24 cellular contexts compared by ENCODE assay signal in the genomic region with DNA sequence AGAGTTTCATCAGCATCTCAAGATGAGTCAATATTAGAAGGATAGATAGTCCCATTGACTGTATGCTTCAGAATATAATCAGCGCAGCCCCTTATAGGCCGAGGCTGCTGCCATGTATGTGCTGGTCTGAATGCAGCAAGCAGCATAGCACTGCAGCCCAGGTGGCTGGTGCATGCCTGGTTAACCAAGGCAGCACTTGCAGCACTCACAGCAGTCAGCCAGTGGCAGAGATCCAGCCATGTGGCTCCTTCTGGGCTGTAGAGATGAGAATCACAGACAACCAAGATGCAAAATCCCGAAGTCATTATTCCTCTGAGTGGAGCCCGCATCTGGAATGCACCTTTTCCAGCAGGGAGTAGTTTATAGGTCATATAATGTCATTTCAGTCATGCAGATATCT.
DNase-seq lines count a peak whose midpoint lies in the region; ATAC-seq and TF ChIP-seq lines count a peak whose summit lies in the region.
"Had no signal": no experiment of that assay in that cellular context is flagged by ENCODE, and none has a peak within 500 bp of the region (broad histone marks: within the 10 kb centered on the region; RNA-seq: fewer than 3 reads in every experiment).

No MANE protein-coding gene starts in this region.

- CTCF ChIA-PET in RWPE1 (lab: Yijun Ruan, JAX) = no interaction called here

- DNase-seq in Right ventricle myocardium superior = no peak
- no peak for DNase-seq in cardiac septum (ENCODE audit: low spot score)
- DNase-seq in RWPE1 (ENCODE audit: low spot score) = no peak
- peak; percentile 38 for DNase-seq in fibroblast of mammary gland (ENCODE audit: low read depth)
- DNase-seq in vagina (ENCODE audit: extremely low spot score in 2 of 2) = no peak
- no peak for DNase-seq in ACHN
- no peak for DNase-seq in activated T-cell treated with anti-CD3 and anti-CD28 coated beads, Interleukin-2, amount 50 U/mL, for 24 hours
- DNase-seq: 8988T; activated CD4-positive, alpha-beta T cell treated with anti-CD3 and anti-CD28 coated beads, Interleukin-2, amount 50 U/mL, for 4 hours; activated gamma-delta T cell treated with Interleukin-2 at 50 U/mL for 16 hours; amniotic stem cell; effector memory CD4-positive, alpha-beta T cell; esophagus squamous epithelium; mammary epithelial cell; MV-4-11; naive B cell; NCI-H2029; stimulated activated CD4-positive, alpha-beta T cell treated with anti-CD3 and anti-CD28 coated beads, Interleukin-2, amount 100 ng/mL, for 24 hours; T-helper 1 cell; upper lobe of left lung had no signal

- peaks cover 13% of the 10 kb centered on the region for H3K4me1 Mint-ChIP-seq in activated T-cell treated with anti-CD3 and anti-CD28 coated beads, Interleukin-2, amount 50 U/mL, for 24 hours (ENCODE audit: low read depth)

- no peak for TF ChIP-seq CTCF in RWPE1 (conservative IDR thresholded peaks at IDR 0.05; ENCODE audit: low read depth)
- no peak for TF ChIP-seq CTCF in fibroblast of mammary gland (conservative IDR thresholded peaks at IDR 0.05; ENCODE audit: control insufficient read depth, insufficient read depth, low read depth, low read length)
- TF ChIP-seq CTCF in vagina (IDR thresholded peaks at IDR 0.05) = no peak

- TF ChIP-seq POLR2A in vagina (IDR thresholded peaks at IDR 0.05) = no peak

- POLR2A ChIA-PET in RWPE1 (lab: Yijun Ruan, JAX; ENCODE audit: low non-redundant PET) = no interaction called here

- intact Hi-C loops in Right ventricle myocardium superior (cut with DNase I) (no loop called here), cardiac septum (cut with DNase I) (no loop called here), vagina (cut with DNase I) (no loop called here)

- no peaks in the 10 kb centered on the region for H3K36me3 ChIP-seq in vagina
- H3K36me3 ChIP-seq: esophagus squamous epithelium, upper lobe of left lung had no signal

- peak overlapping the region; percentile 56 for H3K27ac ChIP-seq in RWPE1
- peak overlapping the region; percentile 16 for H3K27ac ChIP-seq in vagina
- H3K27ac ChIP-seq: esophagus squamous epithelium, parathyroid adenoma, upper lobe of left lung had no signal

- in situ Hi-C loops in ACHN (cut with HindIII; ENCODE audit: low pct_ligation_motif_present, low pct_unique_long_range_greater_than_20kb, low sequenced_read_pairs) = no loop called here

- no peaks in the 10 kb centered on the region for H3K27me3 ChIP-seq in vagina
- H3K27me3 ChIP-seq: esophagus squamous epithelium, upper lobe of left lung had no signal

- H3K27me3 Mint-ChIP-seq in activated T-cell treated with anti-CD3 and anti-CD28 coated beads, Interleukin-2, amount 50 U/mL, for 24 hours = no peaks in the 10 kb centered on the region
- H3K27me3 Mint-ChIP-seq: central memory CD8-positive, alpha-beta T cell; naive B cell; stimulated activated naive CD8-positive, alpha-beta T cell treated with anti-CD3 and anti-CD28 coated beads, Interleukin-15, Interleukin-2, amounts not matched to agents 100 ng/mL and 50 ng/mL, for 24 hours had no signal

- H3K4me3 ChIP-seq in fibroblast of mammary gland (ENCODE audit: control insufficient read depth, low read depth, low read length) = no peak overlapping the region
- H3K4me3 ChIP-seq in vagina = no peak overlapping the region
- H3K4me3 ChIP-seq: esophagus squamous epithelium, upper lobe of left lung had no signal

- peak; percentile 47 for ATAC-seq in Right ventricle myocardium superior (ENCODE audit: poor library complexity)
- ATAC-seq in HG02763 (IDR thresholded peaks at IDR 0.05; ENCODE audit: unreplicated experiment) = no peak

- H3K36me3 Mint-ChIP-seq in activated T-cell treated with anti-CD3 and anti-CD28 coated beads, Interleukin-2, amount 50 U/mL, for 24 hours (ENCODE audit: low read depth) = peaks cover 7% of the 10 kb centered on the region

- H3K9me3 Mint-ChIP-seq in activated T-cell treated with anti-CD3 and anti-CD28 coated beads, Interleukin-2, amount 50 U/mL, for 24 hours = peaks cover 16% of the 10 kb centered on the region
- H3K9me3 Mint-ChIP-seq: central memory CD8-positive, alpha-beta T cell had no signal

- H3K4me3 Mint-ChIP-seq in activated T-cell treated with anti-CD3 and anti-CD28 coated beads, Interleukin-2, amount 50 U/mL, for 24 hours = no peak overlapping the region
- H3K4me3 Mint-ChIP-seq: central memory CD8-positive, alpha-beta T cell; naive B cell; stimulated activated naive CD8-positive, alpha-beta T cell treated with anti-CD3 and anti-CD28 coated beads, Interleukin-15, Interleukin-2, amounts not matched to agents 100 ng/mL and 50 ng/mL, for 24 hours had no signal

- no peak overlapping the region for H3K27ac Mint-ChIP-seq in activated T-cell treated with anti-CD3 and anti-CD28 coated beads, Interleukin-2, amount 50 U/mL, for 24 hours
- H3K27ac Mint-ChIP-seq: naive B cell; stimulated activated naive CD8-positive, alpha-beta T cell treated with anti-CD3 and anti-CD28 coated beads, Interleukin-15, Interleukin-2, amounts not matched to agents 100 ng/mL and 50 ng/mL, for 24 hours had no signal

- no peaks in the 10 kb centered on the region for H3K9me3 ChIP-seq in vagina

- no peaks in the 10 kb centered on the region for H3K4me1 ChIP-seq in vagina
